8 cellular contexts compared by ENCODE assay signal in genomic region chr5:153965102-153965645, GRCh38.
A peak's percentile ranks its signal among the peaks of the same experiment; 100 is the strongest.
DNase-seq lines count a peak whose midpoint lies in the region; ATAC-seq and TF ChIP-seq lines count a peak whose summit lies in the region.

No MANE protein-coding gene starts in this region.

- H2AFZ ChIP-seq in parathyroid adenoma = peak overlapping the region; percentile 34

- no peaks in the 10 kb centered on the region for H3K4me1 ChIP-seq in CD4-positive, CD25-positive, alpha-beta regulatory T cell (ENCODE audit: control insufficient read depth, insufficient read depth, low read length, poor library complexity, severe bottlenecking)
- H3K4me1 ChIP-seq in parathyroid adenoma = no peaks in the 10 kb centered on the region

- H3K9me3 Mint-ChIP-seq in CD4-positive, CD25-positive, alpha-beta regulatory T cell = peaks cover 0 to 3% (median 0%) of the 10 kb centered on the region in 7 donors
- no peaks in the 10 kb centered on the region for H3K9me3 Mint-ChIP-seq in activated T-helper 17 cell treated with anti-CD3 and anti-CD28 coated beads, Interleukin-2, amount 50 U/mL, for 72 hours

- H3K27me3 ChIP-seq in CD4-positive, CD25-positive, alpha-beta regulatory T cell (ENCODE audit: control insufficient read depth, insufficient read depth, low read length) = no peaks in the 10 kb centered on the region
- H3K27me3 ChIP-seq in parathyroid adenoma (ENCODE audit: control insufficient read depth, insufficient read depth, low read length) = no peaks in the 10 kb centered on the region

- ATAC-seq in CD4-positive, CD25-positive, alpha-beta regulatory T cell (ENCODE audit: low read depth in 2 of 2) = no peak
- ATAC-seq in GM18909 (IDR thresholded peaks at IDR 0.05; ENCODE audit: poor library complexity, unreplicated experiment) (peak; percentile 85), HG03442 (IDR thresholded peaks at IDR 0.05; ENCODE audit: unreplicated experiment) (peak; percentile 55), HG03378 (IDR thresholded peaks at IDR 0.05; ENCODE audit: unreplicated experiment) (no peak)
- ATAC-seq in activated T-helper 17 cell treated with anti-CD3 and anti-CD28 coated beads, Interleukin-2, amount 50 U/mL, for 72 hours (replicated peaks) = peak; percentile 37

- no peaks in the 10 kb centered on the region for H3K36me3 Mint-ChIP-seq in CD4-positive, CD25-positive, alpha-beta regulatory T cell
- no peaks in the 10 kb centered on the region for H3K36me3 Mint-ChIP-seq in activated T-helper 17 cell treated with anti-CD3 and anti-CD28 coated beads, Interleukin-2, amount 50 U/mL, for 72 hours (ENCODE audit: low read depth)

- no peak overlapping the region for H3K4me3 ChIP-seq in CD4-positive, CD25-positive, alpha-beta regulatory T cell (ENCODE audit: low read depth, low read length)
- H3K4me3 ChIP-seq in parathyroid adenoma (ENCODE audit: low read depth, low read length) = no peak overlapping the region

- no peak overlapping the region for H3K27ac ChIP-seq in CD4-positive, CD25-positive, alpha-beta regulatory T cell (ENCODE audit: insufficient read depth, low read length, poor library complexity, severe bottlenecking)
- H3K27ac ChIP-seq in parathyroid adenoma = no peak overlapping the region

- no peaks in the 10 kb centered on the region for H3K9me3 ChIP-seq in CD4-positive, CD25-positive, alpha-beta regulatory T cell (ENCODE audit: control insufficient read depth in 2 of 2, low read length in 2 of 2)
- H3K9me3 ChIP-seq in parathyroid adenoma (ENCODE audit: control insufficient read depth, low read length) = no peaks in the 10 kb centered on the region

- H3K27me3 Mint-ChIP-seq in CD4-positive, CD25-positive, alpha-beta regulatory T cell = peaks cover 5% of the 10 kb centered on the region
- peaks cover 3% of the 10 kb centered on the region for H3K27me3 Mint-ChIP-seq in activated T-helper 17 cell treated with anti-CD3 and anti-CD28 coated beads, Interleukin-2, amount 50 U/mL, for 72 hours

- H3K4me2 ChIP-seq in parathyroid adenoma (ENCODE audit: low read length) = no peak overlapping the region

- no peak overlapping the region for H3K4me3 Mint-ChIP-seq in CD4-positive, CD25-positive, alpha-beta regulatory T cell
- H3K4me3 Mint-ChIP-seq in activated T-helper 17 cell treated with anti-CD3 and anti-CD28 coated beads, Interleukin-2, amount 50 U/mL, for 72 hours = no peak overlapping the region

- peak in 2 of 3 donors; percentile 10 to 45 for DNase-seq in CD4-positive, CD25-positive, alpha-beta regulatory T cell
- DNase-seq in NCI-H69 (lab: John Stamatoyannopoulos, UW) (peak; percentile 76), glomerular visceral epithelial cell (ENCODE audit: extremely low spot score) (peak; percentile 62)

- H3K27ac Mint-ChIP-seq in CD4-positive, CD25-positive, alpha-beta regulatory T cell = no peak overlapping the region
- no peak overlapping the region for H3K27ac Mint-ChIP-seq in activated T-helper 17 cell treated with anti-CD3 and anti-CD28 coated beads, Interleukin-2, amount 50 U/mL, for 72 hours

- H3K79me2 ChIP-seq in parathyroid adenoma = no peaks in the 10 kb centered on the region

- H3K9ac ChIP-seq in parathyroid adenoma = no peak overlapping the region

- H3K36me3 ChIP-seq in CD4-positive, CD25-positive, alpha-beta regulatory T cell (ENCODE audit: control insufficient read depth, insufficient read depth, low read length) = no peaks in the 10 kb centered on the region
- H3K36me3 ChIP-seq in parathyroid adenoma (ENCODE audit: control insufficient read depth, insufficient read depth, low read length) = no peaks in the 10 kb centered on the region

- peak; percentile 66 for TF ChIP-seq CTCF in parathyroid adenoma (IDR thresholded peaks at IDR 0.05)

- peaks cover 0 to 9% (median 0%) of the 10 kb centered on the region in 4 donors for H3K4me1 Mint-ChIP-seq in CD4-positive, CD25-positive, alpha-beta regulatory T cell
- H3K4me1 Mint-ChIP-seq in activated T-helper 17 cell treated with anti-CD3 and anti-CD28 coated beads, Interleukin-2, amount 50 U/mL, for 72 hours = no peaks in the 10 kb centered on the region

Comparison
In these comparisons a context has a peak if more than half of its experiments do, and no peak if none do; other contexts are left out.
1. ATAC-seq: peak in GM18909 (single experiment), HG03442 (single experiment) and activated T-helper 17 cell treated with anti-CD3 and anti-CD28 coated beads, Interleukin-2, amount 50 U/mL, for 72 hours (single experiment); none in CD4-positive, CD25-positive, alpha-beta regulatory T cell (0 of 2) and HG03378 (single experiment).
2. Peak in every context shown above with its lines, with median percentiles within 50 percentile points of each other: DNase-seq.